1 cellular context compared by ENCODE assay signal in the genomic region with DNA sequence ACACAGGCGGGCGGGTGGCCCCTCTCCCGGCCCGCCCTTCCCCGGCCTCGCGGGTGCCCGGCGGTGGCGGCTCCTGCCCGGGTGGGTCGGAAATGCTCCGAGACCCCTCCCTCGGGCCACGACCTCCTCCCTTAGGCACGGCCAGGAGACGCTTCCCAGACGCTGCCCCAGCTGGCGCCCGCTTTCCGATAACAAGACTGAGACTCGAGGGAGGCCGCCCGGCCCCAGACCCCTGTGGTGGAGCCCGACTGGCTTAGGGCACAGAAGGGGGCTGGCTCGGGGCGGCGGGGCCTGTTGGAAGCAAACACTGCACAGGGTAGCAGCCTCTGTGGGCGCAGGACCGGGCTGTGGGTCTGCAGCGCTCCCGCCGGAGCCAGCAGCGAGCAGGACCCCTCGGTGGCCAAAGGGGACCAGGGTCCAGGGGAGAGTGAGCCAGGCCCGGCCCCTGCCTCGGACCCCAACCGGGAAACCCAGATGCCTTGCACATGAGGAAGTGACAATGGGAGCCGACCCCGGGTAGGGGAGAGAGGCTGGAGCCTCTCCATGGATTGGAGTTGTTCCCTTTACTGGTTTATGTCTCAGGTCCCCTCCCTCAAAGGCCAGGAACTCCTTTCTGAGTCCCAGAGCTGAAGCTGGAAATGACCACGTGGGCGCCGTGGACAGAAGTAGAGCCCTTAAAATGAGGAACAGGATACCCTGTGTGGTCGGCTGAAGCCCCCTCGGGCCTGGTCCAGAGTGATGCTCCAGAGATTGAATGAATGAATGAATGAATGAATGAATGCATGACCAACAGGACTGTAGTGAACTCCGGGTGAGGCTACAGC.
A peak's percentile ranks its signal among the peaks of the same experiment; 100 is the strongest.
TF ChIP-seq lines count a peak whose summit lies in the region.

No MANE protein-coding gene starts in this region.

TF ChIP-seq in HepG2, 621 proteins besides CTCF, POLR2A, EP300 and RAD21 (continued from another document and continues in another):
- TF ChIP-seq, protein P1, sequence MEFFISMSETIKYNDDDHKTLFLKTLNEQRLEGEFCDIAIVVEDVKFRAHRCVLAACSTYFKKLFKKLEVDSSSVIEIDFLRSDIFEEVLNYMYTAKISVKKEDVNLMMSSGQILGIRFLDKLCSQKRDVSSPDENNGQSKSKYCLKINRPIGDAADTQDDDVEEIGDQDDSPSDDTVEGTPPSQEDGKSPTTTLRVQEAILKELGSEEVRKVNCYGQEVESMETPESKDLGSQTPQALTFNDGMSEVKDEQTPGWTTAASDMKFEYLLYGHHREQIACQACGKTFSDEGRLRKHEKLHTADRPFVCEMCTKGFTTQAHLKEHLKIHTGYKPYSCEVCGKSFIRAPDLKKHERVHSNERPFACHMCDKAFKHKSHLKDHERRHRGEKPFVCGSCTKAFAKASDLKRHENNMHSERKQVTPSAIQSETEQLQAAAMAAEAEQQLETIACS (CRISPR knock-in tag; IDR thresholded peaks at IDR 0.05), result peak; percentile 66; the same call in 1 of the 2 replicates
- TF ChIP-seq SIN3B (IDR thresholded peaks at IDR 0.05; ENCODE audit: low read length) (no peak), MXI1 (IDR thresholded peaks at IDR 0.05; ENCODE audit: borderline replicate concordance, low read depth, low read length) (no peak), ZNF556 (CRISPR knock-in tag; IDR thresholded peaks at IDR 0.05; ENCODE audit: borderline replicate concordance) (no peak), NONO (IDR thresholded peaks at IDR 0.05) (no peak), NONO (CRISPR knock-in tag; conservative IDR thresholded peaks at IDR 0.05) (0 out of 2 replicates have a peak, but pooled peaks have one; percentile 28), POLR2AphosphoS5 (IDR thresholded peaks at IDR 0.05; ENCODE audit: low read depth, low read length) (no peak), MEF2D (CRISPR knock-in tag; IDR thresholded peaks at IDR 0.05) (peak; percentile 41; the same call in 1 of the 2 replicates), PRMT3 (CRISPR knock-in tag; IDR thresholded peaks at IDR 0.05; ENCODE audit: borderline replicate concordance, low read depth) (no peak), PHF8 (CRISPR knock-in tag; IDR thresholded peaks at IDR 0.05) (peak; percentile 61), HMG20B (CRISPR knock-in tag; conservative IDR thresholded peaks at IDR 0.05) (no peak), ZNF598 (CRISPR knock-in tag; IDR thresholded peaks at IDR 0.05; ENCODE audit: borderline replicate concordance) (no peak), ZNF703 (CRISPR knock-in tag; IDR thresholded peaks at IDR 0.05; ENCODE audit: borderline replicate concordance) (no peak), KLF16 (CRISPR knock-in tag; IDR thresholded peaks at IDR 0.05) (no peak), IRX3 (CRISPR knock-in tag; IDR thresholded peaks at IDR 0.05; ENCODE audit: borderline replicate concordance, low read depth) (0 out of 2 replicates have a peak, but pooled peaks have one; percentile 19), SRSF1 (optimal IDR thresholded peaks at IDR 0.05; ENCODE audit: low read depth, low read length) (peak; percentile 71), SOX6 (IDR thresholded peaks at IDR 0.05) (no peak), SOX6 (CRISPR knock-in tag; IDR thresholded peaks at IDR 0.05) (0 out of 2 replicates have a peak, but pooled peaks have one; percentile 37), SP2 (CRISPR knock-in tag; IDR thresholded peaks at IDR 0.05) (no peak), ZNF331 (CRISPR knock-in tag; IDR thresholded peaks at IDR 0.05) (no peak), ZNF772 (CRISPR knock-in tag; IDR thresholded peaks at IDR 0.05) (no peak), ZBTB7A (CRISPR knock-in tag; IDR thresholded peaks at IDR 0.05) (peak; percentile 71; the same call in 1 of the 2 replicates), ZFP36L1 (CRISPR knock-in tag; IDR thresholded peaks at IDR 0.05) (no peak), ZNF776 (CRISPR knock-in tag; IDR thresholded peaks at IDR 0.05) (peak; percentile 43; the same call in 1 of the 2 replicates), ZBTB7B (CRISPR knock-in tag; IDR thresholded peaks at IDR 0.05) (peak; percentile 88), CEBPG (CRISPR knock-in tag; IDR thresholded peaks at IDR 0.05) (no peak), MATR3 (CRISPR knock-in tag; IDR thresholded peaks at IDR 0.05) (no peak), RFXANK (CRISPR knock-in tag; IDR thresholded peaks at IDR 0.05) (no peak), ZNF383 (CRISPR knock-in tag; IDR thresholded peaks at IDR 0.05; ENCODE audit: borderline replicate concordance) (no peak), ZNF496 (CRISPR knock-in tag; IDR thresholded peaks at IDR 0.05; ENCODE audit: insufficient replicate concordance) (no peak), FLYWCH1 (CRISPR knock-in tag; IDR thresholded peaks at IDR 0.05) (no peak), ZNF547 (CRISPR knock-in tag; IDR thresholded peaks at IDR 0.05) (peak; percentile 28; the same call in 1 of the 2 replicates), NFKB2 (CRISPR knock-in tag; IDR thresholded peaks at IDR 0.05; ENCODE audit: borderline replicate concordance) (no peak), NFATC3 (CRISPR knock-in tag; IDR thresholded peaks at IDR 0.05) (0 out of 2 replicates have a peak, but pooled peaks have one; percentile 86), HMGA1 (CRISPR knock-in tag; conservative IDR thresholded peaks at IDR 0.05) (no peak), TARDBP (CRISPR knock-in tag; IDR thresholded peaks at IDR 0.05) (no peak), ZNF451 (CRISPR knock-in tag; IDR thresholded peaks at IDR 0.05) (no peak), ZSCAN12 (CRISPR knock-in tag; IDR thresholded peaks at IDR 0.05) (no peak)
- TF ChIP-seq, protein P2, sequence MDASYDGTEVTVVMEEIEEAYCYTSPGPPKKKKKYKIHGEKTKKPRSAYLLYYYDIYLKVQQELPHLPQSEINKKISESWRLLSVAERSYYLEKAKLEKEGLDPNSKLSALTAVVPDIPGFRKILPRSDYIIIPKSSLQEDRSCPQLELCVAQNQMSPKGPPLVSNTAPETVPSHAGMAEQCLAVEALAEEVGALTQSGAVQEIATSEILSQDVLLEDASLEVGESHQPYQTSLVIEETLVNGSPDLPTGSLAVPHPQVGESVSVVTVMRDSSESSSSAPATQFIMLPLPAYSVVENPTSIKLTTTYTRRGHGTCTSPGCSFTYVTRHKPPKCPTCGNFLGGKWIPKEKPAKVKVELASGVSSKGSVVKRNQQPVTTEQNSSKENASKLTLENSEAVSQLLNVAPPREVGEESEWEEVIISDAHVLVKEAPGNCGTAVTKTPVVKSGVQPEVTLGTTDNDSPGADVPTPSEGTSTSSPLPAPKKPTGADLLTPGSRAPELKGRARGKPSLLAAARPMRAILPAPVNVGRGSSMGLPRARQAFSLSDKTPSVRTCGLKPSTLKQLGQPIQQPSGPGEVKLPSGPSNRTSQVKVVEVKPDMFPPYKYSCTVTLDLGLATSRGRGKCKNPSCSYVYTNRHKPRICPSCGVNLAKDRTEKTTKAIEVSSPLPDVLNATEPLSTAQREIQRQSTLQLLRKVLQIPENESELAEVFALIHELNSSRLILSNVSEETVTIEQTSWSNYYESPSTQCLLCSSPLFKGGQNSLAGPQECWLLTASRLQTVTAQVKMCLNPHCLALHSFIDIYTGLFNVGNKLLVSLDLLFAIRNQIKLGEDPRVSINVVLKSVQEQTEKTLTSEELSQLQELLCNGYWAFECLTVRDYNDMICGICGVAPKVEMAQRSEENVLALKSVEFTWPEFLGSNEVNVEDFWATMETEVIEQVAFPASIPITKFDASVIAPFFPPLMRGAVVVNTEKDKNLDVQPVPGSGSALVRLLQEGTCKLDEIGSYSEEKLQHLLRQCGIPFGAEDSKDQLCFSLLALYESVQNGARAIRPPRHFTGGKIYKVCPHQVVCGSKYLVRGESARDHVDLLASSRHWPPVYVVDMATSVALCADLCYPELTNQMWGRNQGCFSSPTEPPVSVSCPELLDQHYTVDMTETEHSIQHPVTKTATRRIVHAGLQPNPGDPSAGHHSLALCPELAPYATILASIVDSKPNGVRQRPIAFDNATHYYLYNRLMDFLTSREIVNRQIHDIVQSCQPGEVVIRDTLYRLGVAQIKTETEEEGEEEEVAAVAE (CRISPR knock-in tag; IDR thresholded peaks at IDR 0.05; ENCODE audit: borderline replicate concordance), result no peak
- TF ChIP-seq, protein P3, sequence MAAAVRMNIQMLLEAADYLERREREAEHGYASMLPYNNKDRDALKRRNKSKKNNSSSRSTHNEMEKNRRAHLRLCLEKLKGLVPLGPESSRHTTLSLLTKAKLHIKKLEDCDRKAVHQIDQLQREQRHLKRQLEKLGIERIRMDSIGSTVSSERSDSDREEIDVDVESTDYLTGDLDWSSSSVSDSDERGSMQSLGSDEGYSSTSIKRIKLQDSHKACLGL (CRISPR knock-in tag; IDR thresholded peaks at IDR 0.05), result peak; percentile 80
- TF ChIP-seq, protein P4, sequence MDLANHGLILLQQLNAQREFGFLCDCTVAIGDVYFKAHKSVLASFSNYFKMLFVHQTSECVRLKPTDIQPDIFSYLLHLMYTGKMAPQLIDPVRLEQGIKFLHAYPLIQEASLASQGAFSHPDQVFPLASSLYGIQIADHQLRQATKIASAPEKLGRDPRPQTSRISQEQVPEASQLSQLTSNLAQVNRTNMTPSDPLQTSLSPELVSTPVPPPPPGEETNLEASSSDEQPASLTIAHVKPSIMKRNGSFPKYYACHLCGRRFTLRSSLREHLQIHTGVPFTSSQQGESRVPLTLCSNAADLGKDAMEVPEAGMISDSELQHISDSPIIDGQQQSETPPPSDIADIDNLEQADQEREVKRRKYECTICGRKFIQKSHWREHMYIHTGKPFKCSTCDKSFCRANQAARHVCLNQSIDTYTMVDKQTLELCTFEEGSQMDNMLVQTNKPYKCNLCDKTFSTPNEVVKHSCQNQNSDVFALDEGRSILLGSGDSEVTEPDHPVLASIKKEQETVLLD (CRISPR knock-in tag; IDR thresholded peaks at IDR 0.05; ENCODE audit: low read depth), result no peak
- TF ChIP-seq, protein P5, sequence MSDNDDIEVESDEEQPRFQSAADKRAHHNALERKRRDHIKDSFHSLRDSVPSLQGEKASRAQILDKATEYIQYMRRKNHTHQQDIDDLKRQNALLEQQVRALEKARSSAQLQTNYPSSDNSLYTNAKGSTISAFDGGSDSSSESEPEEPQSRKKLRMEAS (IDR thresholded peaks at IDR 0.05), result peak; percentile 36; the same call in 1 of the 2 replicates
- TF ChIP-seq, protein P6, sequence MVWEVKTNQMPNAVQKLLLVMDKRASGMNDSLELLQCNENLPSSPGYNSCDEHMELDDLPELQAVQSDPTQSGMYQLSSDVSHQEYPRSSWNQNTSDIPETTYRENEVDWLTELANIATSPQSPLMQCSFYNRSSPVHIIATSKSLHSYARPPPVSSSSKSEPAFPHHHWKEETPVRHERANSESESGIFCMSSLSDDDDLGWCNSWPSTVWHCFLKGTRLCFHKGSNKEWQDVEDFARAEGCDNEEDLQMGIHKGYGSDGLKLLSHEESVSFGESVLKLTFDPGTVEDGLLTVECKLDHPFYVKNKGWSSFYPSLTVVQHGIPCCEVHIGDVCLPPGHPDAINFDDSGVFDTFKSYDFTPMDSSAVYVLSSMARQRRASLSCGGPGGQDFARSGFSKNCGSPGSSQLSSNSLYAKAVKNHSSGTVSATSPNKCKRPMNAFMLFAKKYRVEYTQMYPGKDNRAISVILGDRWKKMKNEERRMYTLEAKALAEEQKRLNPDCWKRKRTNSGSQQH (CRISPR knock-in tag; IDR thresholded peaks at IDR 0.05; ENCODE audit: low read depth), result no peak
- TF ChIP-seq, protein P7, sequence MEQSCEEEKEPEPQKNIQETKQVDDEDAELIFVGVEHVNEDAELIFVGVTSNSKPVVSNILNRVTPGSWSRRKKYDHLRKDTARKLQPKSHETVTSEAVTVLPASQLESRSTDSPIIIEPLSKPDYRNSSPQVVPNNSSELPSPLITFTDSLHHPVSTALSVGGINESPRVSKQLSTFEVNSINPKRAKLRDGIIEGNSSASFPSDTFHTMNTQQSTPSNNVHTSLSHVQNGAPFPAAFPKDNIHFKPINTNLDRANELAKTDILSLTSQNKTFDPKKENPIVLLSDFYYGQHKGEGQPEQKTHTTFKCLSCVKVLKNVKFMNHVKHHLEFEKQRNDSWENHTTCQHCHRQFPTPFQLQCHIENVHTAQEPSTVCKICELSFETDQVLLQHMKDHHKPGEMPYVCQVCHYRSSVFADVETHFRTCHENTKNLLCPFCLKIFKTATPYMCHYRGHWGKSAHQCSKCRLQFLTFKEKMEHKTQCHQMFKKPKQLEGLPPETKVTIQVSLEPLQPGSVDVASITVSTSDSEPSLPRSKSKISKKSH (CRISPR knock-in tag; IDR thresholded peaks at IDR 0.05; ENCODE audit: borderline replicate concordance), result 0 out of 2 replicates have a peak, but pooled peaks have one; percentile 52
- TF ChIP-seq, protein P8, sequence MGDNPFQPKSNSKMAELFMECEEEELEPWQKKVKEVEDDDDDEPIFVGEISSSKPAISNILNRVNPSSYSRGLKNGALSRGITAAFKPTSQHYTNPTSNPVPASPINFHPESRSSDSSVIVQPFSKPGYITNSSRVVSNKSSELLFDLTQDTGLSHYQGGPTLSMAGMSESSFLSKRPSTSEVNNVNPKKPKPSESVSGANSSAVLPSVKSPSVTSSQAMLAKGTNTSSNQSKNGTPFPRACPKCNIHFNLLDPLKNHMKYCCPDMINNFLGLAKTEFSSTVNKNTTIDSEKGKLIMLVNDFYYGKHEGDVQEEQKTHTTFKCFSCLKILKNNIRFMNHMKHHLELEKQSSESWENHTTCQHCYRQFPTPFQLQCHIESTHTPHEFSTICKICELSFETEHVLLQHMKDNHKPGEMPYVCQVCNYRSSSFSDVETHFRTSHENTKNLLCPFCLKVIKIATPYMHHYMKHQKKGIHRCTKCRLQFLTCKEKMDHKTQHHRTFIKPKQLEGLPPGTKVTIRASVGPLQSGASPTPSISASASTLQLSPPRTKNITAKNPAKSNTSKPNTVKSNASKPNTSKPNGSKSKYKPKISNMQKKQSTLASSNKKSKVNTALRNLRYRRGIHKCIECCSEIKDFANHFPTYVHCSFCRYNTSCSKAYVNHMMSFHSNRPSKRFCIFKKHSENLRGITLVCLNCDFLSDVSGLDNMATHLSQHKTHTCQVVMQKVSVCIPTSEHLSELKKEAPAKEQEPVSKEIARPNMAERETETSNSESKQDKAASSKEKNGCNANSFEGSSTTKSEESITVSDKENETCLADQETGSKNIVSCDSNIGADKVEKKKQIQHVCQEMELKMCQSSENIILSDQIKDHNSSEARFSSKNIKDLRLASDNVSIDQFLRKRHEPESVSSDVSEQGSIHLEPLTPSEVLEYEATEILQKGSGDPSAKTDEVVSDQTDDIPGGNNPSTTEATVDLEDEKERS (CRISPR knock-in tag; IDR thresholded peaks at IDR 0.05), result peak; percentile 63; the same call in 1 of the 2 replicates
- TF ChIP-seq, protein P9, sequence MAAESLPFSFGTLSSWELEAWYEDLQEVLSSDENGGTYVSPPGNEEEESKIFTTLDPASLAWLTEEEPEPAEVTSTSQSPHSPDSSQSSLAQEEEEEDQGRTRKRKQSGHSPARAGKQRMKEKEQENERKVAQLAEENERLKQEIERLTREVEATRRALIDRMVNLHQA (CRISPR knock-in tag; IDR thresholded peaks at IDR 0.05), result no peak
- TF ChIP-seq, protein P10, sequence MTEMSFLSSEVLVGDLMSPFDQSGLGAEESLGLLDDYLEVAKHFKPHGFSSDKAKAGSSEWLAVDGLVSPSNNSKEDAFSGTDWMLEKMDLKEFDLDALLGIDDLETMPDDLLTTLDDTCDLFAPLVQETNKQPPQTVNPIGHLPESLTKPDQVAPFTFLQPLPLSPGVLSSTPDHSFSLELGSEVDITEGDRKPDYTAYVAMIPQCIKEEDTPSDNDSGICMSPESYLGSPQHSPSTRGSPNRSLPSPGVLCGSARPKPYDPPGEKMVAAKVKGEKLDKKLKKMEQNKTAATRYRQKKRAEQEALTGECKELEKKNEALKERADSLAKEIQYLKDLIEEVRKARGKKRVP (CRISPR knock-in tag; IDR thresholded peaks at IDR 0.05), result no peak
- TF ChIP-seq, protein P11, sequence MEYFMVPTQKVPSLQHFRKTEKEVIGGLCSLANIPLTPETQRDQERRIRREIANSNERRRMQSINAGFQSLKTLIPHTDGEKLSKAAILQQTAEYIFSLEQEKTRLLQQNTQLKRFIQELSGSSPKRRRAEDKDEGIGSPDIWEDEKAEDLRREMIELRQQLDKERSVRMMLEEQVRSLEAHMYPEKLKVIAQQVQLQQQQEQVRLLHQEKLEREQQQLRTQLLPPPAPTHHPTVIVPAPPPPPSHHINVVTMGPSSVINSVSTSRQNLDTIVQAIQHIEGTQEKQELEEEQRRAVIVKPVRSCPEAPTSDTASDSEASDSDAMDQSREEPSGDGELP (IDR thresholded peaks at IDR 0.05; ENCODE audit: borderline replicate concordance, low read depth), result no peak
